Comparison of ENCODE assay signal across 8 cellular contexts in the genomic region with DNA sequence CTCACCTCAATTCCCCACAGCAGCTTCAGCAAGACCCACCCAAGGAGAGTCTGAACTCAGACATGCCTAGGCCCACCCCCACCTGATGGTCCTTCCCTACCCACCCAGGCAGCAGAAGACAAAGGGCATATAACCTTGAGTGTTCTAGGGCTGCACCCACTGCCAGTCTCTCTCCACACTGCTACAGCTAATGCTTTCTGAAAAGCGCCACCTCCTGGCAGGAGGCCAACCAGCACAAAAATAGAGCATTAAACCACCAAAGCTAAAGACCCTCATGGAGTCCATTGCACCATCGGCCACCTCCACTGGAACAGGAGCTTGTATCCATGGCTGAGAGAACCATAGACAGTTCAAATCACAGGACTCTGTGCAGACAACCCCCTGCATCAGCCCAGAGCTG. TPM values are rescaled to one million over a fixed set of nuclear protein-coding genes. Genes with fewer than 3 reads are reported as not detected.
DNase-seq lines count a peak whose midpoint lies in the region; ATAC-seq and TF ChIP-seq lines count a peak whose summit lies in the region.

No MANE protein-coding gene starts in this region.

- POLR2A ChIA-PET in activated naive CD8-positive, alpha-beta T cell treated with anti-CD3 and anti-CD28 coated beads, Interleukin-2, amount 10 ng/mL, durations not matched to agents 7 days and 5 days (lab: Charles Lee): interaction anchor here (0.5 to 3.5 kb wide), 3 partner anchors 11 to 301 kb away, joined by 4 to 15 read pairs (median 4); a partner anchor contains a TSS

- DNase-seq in T follicular helper cell (ENCODE audit: low read depth): peak; percentile 50
- peak; percentile 63 for DNase-seq in activated naive CD8-positive, alpha-beta T cell treated with anti-CD3 and anti-CD28 coated beads, Interleukin-2, amount 10 ng/mL, durations not matched to agents 7 days and 5 days
- peak; percentile 53 to 57 for DNase-seq in stimulated activated CD4-positive, alpha-beta T cell treated with anti-CD3 and anti-CD28 coated beads, Interleukin-1b, Interleukin-23, amount 100 ng/mL, for 4 hours (ENCODE audit: low read depth in 2 of 2)
- DNase-seq in esophagus squamous epithelium (lab: John Stamatoyannopoulos, UW): no peak
- DNase-seq in lower leg skin (ENCODE audit: low spot score in 2 of 2): no peak

- H3K9me3 Mint-ChIP-seq in activated naive CD8-positive, alpha-beta T cell treated with anti-CD3 and anti-CD28 coated beads, Interleukin-2, amount 10 ng/mL, durations not matched to agents 7 days and 5 days: peaks cover 12% of the 10 kb centered on the region

- WGBS in esophagus squamous epithelium, 2 donors: 92% methylated on average over 2 of the region's 2 CpGs; no CpG with 5 or more reads in 1 of the 2 donors
- WGBS in lower leg skin, 2 donors: 80 to 89% methylated on average over 2 of the region's 2 CpGs

- no peak overlapping the region for H3K4me3 Mint-ChIP-seq in activated naive CD8-positive, alpha-beta T cell treated with anti-CD3 and anti-CD28 coated beads, Interleukin-2, amount 10 ng/mL, durations not matched to agents 7 days and 5 days

- peaks cover 7% of the 10 kb centered on the region for H3K4me1 Mint-ChIP-seq in activated naive CD8-positive, alpha-beta T cell treated with anti-CD3 and anti-CD28 coated beads, Interleukin-2, amount 10 ng/mL, durations not matched to agents 7 days and 5 days

- intact Hi-C loops in esophagus squamous epithelium (cut with DNase I): no loop called here
- intact Hi-C loops in lower leg skin (cut with DNase I; ENCODE audit: low total_unique reads): no loop called here

- no peaks in the 10 kb centered on the region for H3K27me3 ChIP-seq in esophagus squamous epithelium

- H3K27ac ChIP-seq in esophagus squamous epithelium: no peak overlapping the region

- ATAC-seq in GM19351 (IDR thresholded peaks at IDR 0.05; ENCODE audit: unreplicated experiment) (peak; percentile 53), HG02938 (IDR thresholded peaks at IDR 0.05; ENCODE audit: unreplicated experiment) (no peak), GM21737 (IDR thresholded peaks at IDR 0.05; ENCODE audit: unreplicated experiment) (no peak)
- peak; percentile 81 for ATAC-seq in activated naive CD8-positive, alpha-beta T cell treated with anti-CD3 and anti-CD28 coated beads, Interleukin-2, amount 10 ng/mL, durations not matched to agents 7 days and 5 days (ENCODE audit: low read depth)

- no peak overlapping the region for H3K27ac Mint-ChIP-seq in activated naive CD8-positive, alpha-beta T cell treated with anti-CD3 and anti-CD28 coated beads, Interleukin-2, amount 10 ng/mL, durations not matched to agents 7 days and 5 days

- H3K9me3 ChIP-seq in esophagus squamous epithelium: peaks cover 0 to under 1% (median 0%) of the 10 kb centered on the region in 3 donors

- H3K36me3 ChIP-seq in esophagus squamous epithelium: no peaks in the 10 kb centered on the region

- no peak for TF ChIP-seq POLR2A in esophagus squamous epithelium (IDR thresholded peaks at IDR 0.05)
- no peak for TF ChIP-seq POLR2A in lower leg skin (IDR thresholded peaks at IDR 0.05)

- peaks cover 37% of the 10 kb centered on the region for H3K27me3 Mint-ChIP-seq in activated naive CD8-positive, alpha-beta T cell treated with anti-CD3 and anti-CD28 coated beads, Interleukin-2, amount 10 ng/mL, durations not matched to agents 7 days and 5 days

- TF ChIP-seq CTCF in esophagus squamous epithelium (IDR thresholded peaks at IDR 0.05) (peak in 2 of 6 experiments; percentile 17 to 25), lower leg skin (IDR thresholded peaks at IDR 0.05) (no peak)

- H3K4me3 ChIP-seq in esophagus squamous epithelium: no peak overlapping the region
- H3K4me3 ChIP-seq in lower leg skin (ENCODE audit: low read depth, poor library complexity, severe bottlenecking): no peak overlapping the region

- no peaks in the 10 kb centered on the region for H3K4me1 ChIP-seq in esophagus squamous epithelium

- peaks cover 2% of the 10 kb centered on the region for H3K36me3 Mint-ChIP-seq in activated naive CD8-positive, alpha-beta T cell treated with anti-CD3 and anti-CD28 coated beads, Interleukin-2, amount 10 ng/mL, durations not matched to agents 7 days and 5 days

RNA-seq across cellular contexts. Expression of a gene that starts 11.3 kb away (rescaled TPM):
- 10 to 100 TPM; 18.8 TPM for total RNA-seq in activated naive CD8-positive, alpha-beta T cell treated with anti-CD3 and anti-CD28 coated beads, Interleukin-2, amount 10 ng/mL, durations not matched to agents 7 days and 5 days
- total RNA-seq in esophagus squamous epithelium: 10 to 100 TPM in 2 of 4 donors, 1 to 10 TPM in 2; 2.4 to 18.6 (median 12.4) TPM
- 10 to 100 TPM in 2 of 4 donors, 1 to 10 TPM in 2; 3.0 to 29.8 (median 11.6) TPM for total RNA-seq in lower leg skin

RNA-seq across cellular contexts. Expression of a gene that starts 46.7 kb away (rescaled TPM):
- not detected for total RNA-seq in activated naive CD8-positive, alpha-beta T cell treated with anti-CD3 and anti-CD28 coated beads, Interleukin-2, amount 10 ng/mL, durations not matched to agents 7 days and 5 days
- total RNA-seq in esophagus squamous epithelium (not detected), lower leg skin (not detected)

Comparison
In these comparisons a context has a peak if more than half of its experiments do, and no peak if none do; other contexts are left out.
1. ATAC-seq: peak in GM19351 (single experiment) and activated naive CD8-positive, alpha-beta T cell treated with anti-CD3 and anti-CD28 coated beads, Interleukin-2, amount 10 ng/mL, durations not matched to agents 7 days and 5 days (single experiment); none in HG02938 (single experiment) and GM21737 (single experiment).
2. DNase-seq: peak in T follicular helper cell (single experiment), activated naive CD8-positive, alpha-beta T cell treated with anti-CD3 and anti-CD28 coated beads, Interleukin-2, amount 10 ng/mL, durations not matched to agents 7 days and 5 days (single experiment) and stimulated activated CD4-positive, alpha-beta T cell treated with anti-CD3 and anti-CD28 coated beads, Interleukin-1b, Interleukin-23, amount 100 ng/mL, for 4 hours (2 of 2); none in esophagus squamous epithelium (single experiment) and lower leg skin (0 of 2).